In genomic region chr10:13189946-13190345, GRCh38 we compare ENCODE assay signal across 1 cellular context.
TF ChIP-seq lines count a peak whose summit lies in the region.

No MANE protein-coding gene starts in this region.

TF ChIP-seq in WTC11, 78 proteins besides CTCF, POLR2A, EP300 and RAD21 (continued from another document):
- no peak for TF ChIP-seq CDX4 (CRISPR knock-in tag; IDR thresholded peaks at IDR 0.05; ENCODE audit: borderline replicate concordance)
